Comparison of ENCODE assay signal across 8 cellular contexts in the genomic region with DNA sequence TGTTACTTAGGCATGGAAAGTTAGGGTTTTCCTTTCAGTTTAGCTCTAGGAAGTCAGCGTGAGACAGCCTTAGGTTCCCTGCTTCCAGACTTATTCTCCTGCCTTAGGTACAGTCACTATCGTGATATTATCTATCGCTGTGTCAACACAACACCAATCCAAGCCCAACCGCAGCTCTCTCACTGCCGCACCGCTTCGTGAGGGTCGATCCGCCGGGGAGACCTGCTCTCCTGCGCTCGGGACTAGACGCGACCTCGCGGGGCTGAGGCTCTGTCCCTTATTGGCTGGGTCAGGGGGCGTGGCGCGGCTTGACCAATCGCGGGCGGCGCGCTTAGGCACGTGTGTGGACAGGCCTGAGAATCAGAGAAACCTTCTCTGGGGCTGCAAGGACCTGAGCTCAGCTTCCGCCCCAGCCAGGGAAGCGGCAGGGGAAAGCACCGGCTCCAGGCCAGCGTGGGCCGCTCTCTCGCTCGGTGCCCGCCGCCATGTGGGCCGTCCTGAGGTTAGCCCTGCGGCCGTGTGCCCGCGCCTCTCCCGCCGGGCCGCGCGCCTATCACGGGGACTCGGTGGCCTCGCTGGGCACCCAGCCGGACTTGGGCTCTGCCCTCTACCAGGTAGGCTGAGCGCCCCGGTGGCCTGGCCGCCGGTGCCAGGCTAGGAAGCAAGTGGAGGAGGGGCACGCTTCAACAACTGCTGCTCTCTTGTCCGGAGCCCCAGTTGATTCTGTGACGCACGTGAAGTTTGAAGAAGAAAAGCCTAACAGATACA. TPM values are rescaled to one million over a fixed set of nuclear protein-coding genes. Genes with fewer than 3 reads are reported as not detected.
DNase-seq lines count a peak whose midpoint lies in the region; ATAC-seq and TF ChIP-seq lines count a peak whose summit lies in the region.

A gene (plus strand): TSS at position 400 of the 768 bp plus-strand sequence. CDS start 86 bp downstream, at position 486.

- under 1% methylated on average over 32 of the region's 56 CpGs for WGBS in suprapubic skin

- H3K4me1 ChIP-seq in suprapubic skin: peaks cover 32% of the 10 kb centered on the region

- H3K27me3 ChIP-seq in suprapubic skin: no peaks in the 10 kb centered on the region

- TF ChIP-seq CTCF in GM10248 (IDR thresholded peaks at IDR 0.05; ENCODE audit: control extremely low read depth, extremely low read depth, low read depth, missing control alignments) (no peak), suprapubic skin (IDR thresholded peaks at IDR 0.05) (no peak)

- no peak for TF ChIP-seq EP300 in suprapubic skin (IDR thresholded peaks at IDR 0.05)

- POLR2A ChIA-PET in GM10248 (lab: Yijun Ruan, JAX): interaction anchor here (1.4 kb wide), 1 partner anchor 14 kb away, joined by 6 read pairs; no protein-coding TSS in a partner anchor

- peak within 1 kb of the TSS; percentile 93 to 98 for H3K27ac Mint-ChIP-seq in activated naive CD4-positive, alpha-beta T cell treated with anti-CD3 and anti-CD28 coated beads, Interleukin-2, amount 50 U/mL, for 72 hours

- H3K9me3 Mint-ChIP-seq in activated naive CD4-positive, alpha-beta T cell treated with anti-CD3 and anti-CD28 coated beads, Interleukin-2, amount 50 U/mL, for 72 hours: peaks cover 0 to 5% of the 10 kb centered on the region in 2 donors

- CTCF ChIA-PET in GM10248 (lab: Yijun Ruan, JAX): interaction anchor here (1.1 to 7.1 kb wide), 4 partner anchors 11 to 722 kb away, joined by 3 to 72 read pairs (median 4); no protein-coding TSS in a partner anchor

- no peaks in the 10 kb centered on the region for H3K9me3 ChIP-seq in suprapubic skin

- peak within 1 kb of the TSS; percentile 80 for H3K4me3 ChIP-seq in suprapubic skin

- H3K36me3 ChIP-seq in suprapubic skin: no peaks in the 10 kb centered on the region

- TF ChIP-seq POLR2A in suprapubic skin (IDR thresholded peaks at IDR 0.05): peak in 1 of 2 donors; percentile 47

- DNase-seq in GM10248 (ENCODE audit: extremely low spot score) (peak; percentile 96), NCI-H1092 treated with DMSO at 0.1 percent for 48 hours (lab: John Stamatoyannopoulos, UW) (peak; percentile 86), glomerular endothelial cell (ENCODE audit: extremely low read depth, low read depth, low spot score) (peak; percentile 65), occipital lobe (lab: John Stamatoyannopoulos, UW) (peak; percentile 95), suprapubic skin (ENCODE audit: low spot score in 2 of 2) (peak; percentile 99)
- DNase-seq in activated naive CD4-positive, alpha-beta T cell treated with anti-CD3 and anti-CD28 coated beads, Interleukin-2, amount 50 U/mL, for 72 hours (ENCODE audit: low spot score in 2 of 2): peak; percentile 96 to 98

- H3K27ac ChIP-seq in suprapubic skin: peak within 1 kb of the TSS; percentile 89

- peak; percentile 97 for ATAC-seq in HG02610 (IDR thresholded peaks at IDR 0.05; ENCODE audit: unreplicated experiment)
- ATAC-seq in SK-N-SH treated with all-trans-retinoic acid at 6 μM for 48 hours: peak; percentile 99
- ATAC-seq in activated naive CD4-positive, alpha-beta T cell treated with anti-CD3 and anti-CD28 coated beads, Interleukin-2, amount 50 U/mL, for 72 hours: peak; percentile 98 to 99

- peaks cover 8 to 16% of the 10 kb centered on the region in 2 donors for H3K36me3 Mint-ChIP-seq in activated naive CD4-positive, alpha-beta T cell treated with anti-CD3 and anti-CD28 coated beads, Interleukin-2, amount 50 U/mL, for 72 hours

TF ChIP-seq in SK-N-SH treated with all-trans-retinoic acid at 6 μM for 48 hours, 23 proteins besides CTCF, POLR2A, EP300 and RAD21:
- no peak for TF ChIP-seq OSR1 (CRISPR knock-in tag; IDR thresholded peaks at IDR 0.05)
- 0 out of 2 replicates have a peak, but pooled peaks have one; percentile 17 for TF ChIP-seq CSDC2 (CRISPR knock-in tag; IDR thresholded peaks at IDR 0.05)
TF ChIP-seq in SK-N-SH treated with all-trans-retinoic acid at 6 μM for 48 hours: peak in this region for 1.

RNA-seq across cellular contexts. Expression of the gene that starts here (rescaled TPM):
- 10 to 100 TPM; 55.0 to 57.6 TPM for total RNA-seq in activated naive CD4-positive, alpha-beta T cell treated with anti-CD3 and anti-CD28 coated beads, Interleukin-2, amount 50 U/mL, for 72 hours
- total RNA-seq in glomerular endothelial cell (30.8 and 34.0 TPM in 2 replicates), occipital lobe (20.7 TPM), suprapubic skin (10 to 100 TPM; 21.4 to 50.0 (median 35.8) TPM)

Comparison
In these comparisons a context has a peak if more than half of its experiments do, and no peak if none do; other contexts are left out.
1. Peak in every context shown above with its lines: DNase-seq, ATAC-seq, H3K4me3 ChIP-seq and H3K27ac ChIP-seq.